ENCODE assay signal across 9 cellular contexts in the genomic region with DNA sequence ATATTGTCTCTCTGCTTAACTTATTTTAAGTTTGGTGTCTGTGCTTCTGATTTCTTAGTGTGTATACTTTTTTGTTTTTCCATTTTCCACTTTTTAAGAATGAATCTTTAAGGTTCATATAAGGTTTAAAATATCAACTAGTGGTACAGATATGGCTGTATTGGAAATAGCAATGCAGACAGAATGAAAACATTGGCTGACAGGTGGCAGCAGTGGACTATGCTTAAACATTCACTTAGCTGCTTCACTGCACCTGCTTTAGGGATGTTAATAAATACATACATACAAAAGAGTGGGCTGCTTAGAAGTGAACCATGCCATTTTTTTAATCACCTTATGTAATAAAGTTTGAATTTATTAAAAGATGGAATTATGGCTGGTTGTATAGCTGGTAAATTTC. TPM values are rescaled to one million over a fixed set of nuclear protein-coding genes. Genes with fewer than 3 reads are reported as not detected.
DNase-seq lines count a peak whose midpoint lies in the region; ATAC-seq, FAIRE-seq and TF ChIP-seq lines count a peak whose summit lies in the region.
"Had no signal": no experiment of that assay in that cellular context is flagged by ENCODE, and none has a peak within 500 bp of the region (broad histone marks: within the 10 kb centered on the region; RNA-seq: fewer than 3 reads in every experiment).

No MANE protein-coding gene starts in this region.

- CTCF ChIA-PET in SK-N-SH (lab: Yijun Ruan, JAX) = interaction anchor here (0.8 to 1.7 kb wide), 4 partner anchors 14 to 78 kb away, joined by 3 to 11 read pairs (median 5); partner anchors contain the start of gene CLYBL

- H3K4me3 ChIP-seq in heart right ventricle (no peak overlapping the region), SK-N-SH (ENCODE audit: low read depth in 2 of 2, low read length in 1 of 2) (no peak overlapping the region), right lobe of liver (no peak overlapping the region), aorta (ENCODE audit: low read length in 2 of 2) (no peak overlapping the region), body of pancreas (no peak overlapping the region)

- H3K9ac ChIP-seq in SK-N-SH = no peak overlapping the region
- H3K9ac ChIP-seq: parathyroid adenoma had no signal

- TF ChIP-seq EP300 in SK-N-SH (IDR thresholded peaks at IDR 0.05; ENCODE audit: borderline replicate concordance in 1 of 2, low read depth in 1 of 2, low read length in 1 of 2) = no peak

- 0 out of 2 replicates have a peak, but pooled peaks cover 5% of the 10 kb centered on the region for H4K20me1 ChIP-seq in SK-N-SH (ENCODE audit: insufficient read depth)

- H2AFZ ChIP-seq in SK-N-SH (ENCODE audit: low read depth) = no peak overlapping the region
- H2AFZ ChIP-seq: parathyroid adenoma had no signal

- H3K27ac ChIP-seq in heart right ventricle (no peak overlapping the region), SK-N-SH (ENCODE audit: low read depth in 2 of 2, low read length in 1 of 2) (no peak overlapping the region), right lobe of liver (no peak overlapping the region), aorta (ENCODE audit: low read depth in 1 of 2, low read length in 2 of 2) (no peak overlapping the region), body of pancreas (no peak overlapping the region)
- H3K27ac ChIP-seq: parathyroid adenoma had no signal

- TF ChIP-seq CTCF in heart right ventricle (IDR thresholded peaks at IDR 0.05) (peak in 5 of 9 donors; percentile 12 to 33 (median 27)), SK-N-SH (IDR thresholded peaks at IDR 0.05) (no peak; the same call in 1 of the 2 replicates), right lobe of liver (IDR thresholded peaks at IDR 0.05) (peak; percentile 41 to 54 (median 48)), body of pancreas (IDR thresholded peaks at IDR 0.05) (peak in 1 of 7 experiments; percentile 10)

- TF ChIP-seq RAD21 in SK-N-SH (IDR thresholded peaks at IDR 0.05; ENCODE audit: low read length) = peak; percentile 56

- H3K4me1 ChIP-seq in heart right ventricle (peaks cover 0 to 6% (median 0%) of the 10 kb centered on the region in 9 donors), SK-N-SH (ENCODE audit: control insufficient read depth in 1 of 2, insufficient read depth in 2 of 2, low read depth in 1 of 2, low read length in 1 of 2) (no peaks in the 10 kb centered on the region), right lobe of liver (peaks cover 0 to 10% (median 0%) of the 10 kb centered on the region in 4 donors), aorta (ENCODE audit: control insufficient read depth in 1 of 2, insufficient read depth in 2 of 2, low read length in 2 of 2) (no peaks in the 10 kb centered on the region), body of pancreas (no peaks in the 10 kb centered on the region)
- H3K4me1 ChIP-seq: parathyroid adenoma had no signal

- H3K9me3 ChIP-seq in heart right ventricle (no peaks in the 10 kb centered on the region), SK-N-SH (no peaks in the 10 kb centered on the region), right lobe of liver (no peaks in the 10 kb centered on the region), aorta (ENCODE audit: control insufficient read depth, low read length) (no peaks in the 10 kb centered on the region), body of pancreas (no peaks in the 10 kb centered on the region)

- 0 out of 2 replicates have a peak, but pooled peaks cover 8% of the 10 kb centered on the region for H3K79me2 ChIP-seq in SK-N-SH (ENCODE audit: insufficient read depth)

- no peak for TF ChIP-seq POLR2A in right lobe of liver (IDR thresholded peaks at IDR 0.05)
- no peak for TF ChIP-seq POLR2A in body of pancreas (IDR thresholded peaks at IDR 0.05)

- ATAC-seq in heart right ventricle (no peak), left cardiac atrium (no peak), HG03108 (IDR thresholded peaks at IDR 0.05; ENCODE audit: unreplicated experiment) (peak; percentile 86), right lobe of liver (peak; percentile 62 to 72 (median 66)), aorta (ENCODE audit: low FRiP score) (no peak), body of pancreas (no peak)

- no peaks in the 10 kb centered on the region for H3F3A ChIP-seq in SK-N-SH (replicated peaks; ENCODE audit: insufficient read depth)

- no peak overlapping the region for H3K4me2 ChIP-seq in SK-N-SH

- no peak for FAIRE-seq in RCC 7860 (lab: Jason Lieb, UNC)

- H3K36me3 ChIP-seq in heart right ventricle (peaks cover 0 to 97% (median 7%) of the 10 kb centered on the region in 9 donors), SK-N-SH (replicated peaks in 1 of 2; ENCODE audit: control insufficient read depth in 1 of 2, insufficient read depth in 2 of 2, low read length in 1 of 2) (peaks cover 29 to 41% of the 10 kb centered on the region in 2 experiments), right lobe of liver (peaks cover 0 to 5% (median under 1%) of the 10 kb centered on the region in 4 donors), aorta (ENCODE audit: control insufficient read depth in 1 of 2, insufficient read depth in 2 of 2, low read length in 1 of 2) (no peaks in the 10 kb centered on the region), body of pancreas (replicated peaks in 1 of 2; ENCODE audit: insufficient read depth in 1 of 2, low read depth in 2 of 2) (peaks cover 0 to 5% of the 10 kb centered on the region in 2 donors)

- intact Hi-C loops in heart right ventricle (cut with DNase I) = no loop called here
- intact Hi-C loops in left cardiac atrium (cut with DNase I) = no loop called here
- intact Hi-C loops in right lobe of liver (cut with DNase I) = no loop called here
- intact Hi-C loops in aorta (cut with DNase I) = no loop called here
- intact Hi-C loops in body of pancreas (cut with DNase I) = no loop called here

- no peaks in the 10 kb centered on the region for H3K27me3 ChIP-seq in heart right ventricle
- H3K27me3 ChIP-seq in SK-N-SH (ENCODE audit: insufficient read depth) = no peaks in the 10 kb centered on the region
- H3K27me3 ChIP-seq in right lobe of liver = no peaks in the 10 kb centered on the region
- H3K27me3 ChIP-seq in aorta (ENCODE audit: control insufficient read depth in 1 of 2, insufficient read depth in 2 of 2, low read length in 1 of 2) = no peaks in the 10 kb centered on the region
- no peaks in the 10 kb centered on the region for H3K27me3 ChIP-seq in body of pancreas

- no peaks in the 10 kb centered on the region for H3K9me2 ChIP-seq in SK-N-SH

- POLR2A ChIA-PET in SK-N-SH (lab: Yijun Ruan, JAX) = no interaction called here

- DNase-seq in heart right ventricle (no peak), left cardiac atrium (no peak), SK-N-SH (no peak), right lobe of liver (no peak), aorta (no peak), body of pancreas (no peak), RCC 7860 (ENCODE audit: low spot score) (no peak)

TF ChIP-seq in SK-N-SH, 30 proteins besides CTCF, POLR2A, EP300 and RAD21:
- TF ChIP-seq NRF1 (IDR thresholded peaks at IDR 0.05; ENCODE audit: low read depth, low read length) = no peak

RNA-seq across cellular contexts. Expression of gene TM9SF2, which starts 27.3 kb away (rescaled TPM):
- total RNA-seq in heart right ventricle = 10 to 100 TPM; 51.7 to 78.8 (median 62.8) TPM
- 10 to 100 TPM; 27.9 to 53.0 TPM for polyA plus RNA-seq in heart right ventricle
- 10 to 100 TPM; 71.5 TPM for total RNA-seq in left cardiac atrium
- 49.8 and 69.8 TPM in 2 replicates for polyA plus RNA-seq in SK-N-SH (2012; rRNA removed)
- 72.1 and 72.2 TPM in 2 replicates for polyA plus RNA-seq in SK-N-SH (2012; cell fraction: cytosol; rRNA removed)
- 17.5 and 47.6 TPM in 2 replicates for polyA plus RNA-seq in SK-N-SH (2012; cell fraction: nucleus; rRNA removed)
- total RNA-seq in right lobe of liver = 100 to 1,000 TPM in 1 of 6 experiments, 10 to 100 TPM in 5; 83.6 to 102 (median 92.2) TPM
- 10 to 100 TPM; 74.5 to 93.3 TPM for total RNA-seq in aorta
- polyA plus RNA-seq in aorta = 10 to 100 TPM; 41.3 to 72.6 TPM
- total RNA-seq in body of pancreas = 10 to 100 TPM; 49.8 to 63.6 TPM

Comparison
In these comparisons a context has a peak if more than half of its experiments do, and no peak if none do; other contexts are left out.
1. ATAC-seq: peak in HG03108 (single experiment) and right lobe of liver (4 of 4); none in heart right ventricle (0 of 8), left cardiac atrium (0 of 2), aorta (single experiment) and body of pancreas (single experiment).